16 cellular contexts compared by ENCODE assay signal in genomic region chr7:127047521-127047920, GRCh38.
"Had no signal": no experiment of that assay in that cellular context is flagged by ENCODE, and none has a peak within 500 bp of the region (broad histone marks: within the 10 kb centered on the region; RNA-seq: fewer than 3 reads in every experiment).

No MANE protein-coding gene starts in this region.

- H3K9me3 ChIP-seq: breast epithelium, psoas muscle had no signal

- H3K4me3 Mint-ChIP-seq: activated T-helper 1 cell treated with anti-CD3 and anti-CD28 coated beads, Interleukin-12 subunit alpha, Interleukin-12 subunit beta, Interleukin-2, Interleukin-4 antibody, amounts not matched to agents 30 ng/mL and 10 ng/mL and 1 ng/mL, durations not matched to agents 14 hours and 24 hours and 36 hours; stimulated activated naive B cell treated with anti-CD40 and anti-IgM and Interleukin-4, amounts not matched to agents 10 μg/mL and 1 μg/mL and 100 μg/mL, for 72 hours; T-helper 2 cell treated with Interferon-gamma antibody and Interleukin-4, amounts not matched to agents 5 μg/mL and 100 μg/mL, for 36 hours had no signal

- H3K27ac Mint-ChIP-seq: activated T-helper 1 cell treated with anti-CD3 and anti-CD28 coated beads, Interleukin-12 subunit alpha, Interleukin-12 subunit beta, Interleukin-2, Interleukin-4 antibody, amounts not matched to agents 30 ng/mL and 10 ng/mL and 1 ng/mL, durations not matched to agents 14 hours and 24 hours and 36 hours; stimulated activated naive B cell treated with anti-CD40 and anti-IgM and Interleukin-4, amounts not matched to agents 10 μg/mL and 1 μg/mL and 100 μg/mL, for 72 hours; T-helper 2 cell treated with Interferon-gamma antibody and Interleukin-4, amounts not matched to agents 5 μg/mL and 100 μg/mL, for 36 hours had no signal

- ATAC-seq: foreskin keratinocyte; left ventricle myocardium superior; psoas muscle; sciatic nerve; stimulated activated naive B cell treated with anti-CD40 and anti-IgM and Interleukin-4, amounts not matched to agents 10 μg/mL and 1 μg/mL and 100 μg/mL, for 72 hours had no signal

- H3K4me1 Mint-ChIP-seq: stimulated activated naive B cell treated with anti-CD40 and anti-IgM and Interleukin-4, amounts not matched to agents 10 μg/mL and 1 μg/mL and 100 μg/mL, for 72 hours had no signal

- H3K4me3 ChIP-seq: breast epithelium, psoas muscle had no signal

- H3K4me1 ChIP-seq: breast epithelium, foreskin keratinocyte, psoas muscle had no signal

- H3K27me3 ChIP-seq: breast epithelium, foreskin keratinocyte had no signal

- DNase-seq: activated CD4-positive, alpha-beta T cell treated with anti-CD3 and anti-CD28 coated beads, Interleukin-2, amount 50 U/mL, for 4 hours; activated CD4-positive, CD25-positive, alpha-beta regulatory T cell treated with anti-CD3 and anti-CD28 coated beads, Interleukin-2, amount 50 U/mL, for 72 hours; activated naive CD4-positive, alpha-beta T cell; aorta; foreskin keratinocyte; left ventricle myocardium superior; mesenchymal stem cell; psoas muscle; stimulated activated CD4-positive, alpha-beta T cell treated with anti-CD3 and anti-CD28 coated beads, Interleukin-2, amount 100 ng/mL, for 24 hours; stimulated activated naive B cell treated with anti-CD40 and anti-IgM and Interleukin-4, amounts not matched to agents 10 μg/mL and 1 μg/mL and 100 μg/mL, for 72 hours; substantia nigra; trophoblast cell had no signal

- H3K36me3 ChIP-seq: breast epithelium had no signal

- H3K27me3 Mint-ChIP-seq: stimulated activated naive B cell treated with anti-CD40 and anti-IgM and Interleukin-4, amounts not matched to agents 10 μg/mL and 1 μg/mL and 100 μg/mL, for 72 hours had no signal

- H3K9me3 Mint-ChIP-seq: activated T-helper 1 cell treated with anti-CD3 and anti-CD28 coated beads, Interleukin-12 subunit alpha, Interleukin-12 subunit beta, Interleukin-2, Interleukin-4 antibody, amounts not matched to agents 30 ng/mL and 10 ng/mL and 1 ng/mL, durations not matched to agents 14 hours and 24 hours and 36 hours; stimulated activated naive B cell treated with anti-CD40 and anti-IgM and Interleukin-4, amounts not matched to agents 10 μg/mL and 1 μg/mL and 100 μg/mL, for 72 hours; T-helper 2 cell treated with Interferon-gamma antibody and Interleukin-4, amounts not matched to agents 5 μg/mL and 100 μg/mL, for 36 hours had no signal

- H3K36me3 Mint-ChIP-seq: stimulated activated naive B cell treated with anti-CD40 and anti-IgM and Interleukin-4, amounts not matched to agents 10 μg/mL and 1 μg/mL and 100 μg/mL, for 72 hours had no signal

- H3K27ac ChIP-seq: breast epithelium, foreskin keratinocyte, psoas muscle had no signal
